In the genomic region with DNA sequence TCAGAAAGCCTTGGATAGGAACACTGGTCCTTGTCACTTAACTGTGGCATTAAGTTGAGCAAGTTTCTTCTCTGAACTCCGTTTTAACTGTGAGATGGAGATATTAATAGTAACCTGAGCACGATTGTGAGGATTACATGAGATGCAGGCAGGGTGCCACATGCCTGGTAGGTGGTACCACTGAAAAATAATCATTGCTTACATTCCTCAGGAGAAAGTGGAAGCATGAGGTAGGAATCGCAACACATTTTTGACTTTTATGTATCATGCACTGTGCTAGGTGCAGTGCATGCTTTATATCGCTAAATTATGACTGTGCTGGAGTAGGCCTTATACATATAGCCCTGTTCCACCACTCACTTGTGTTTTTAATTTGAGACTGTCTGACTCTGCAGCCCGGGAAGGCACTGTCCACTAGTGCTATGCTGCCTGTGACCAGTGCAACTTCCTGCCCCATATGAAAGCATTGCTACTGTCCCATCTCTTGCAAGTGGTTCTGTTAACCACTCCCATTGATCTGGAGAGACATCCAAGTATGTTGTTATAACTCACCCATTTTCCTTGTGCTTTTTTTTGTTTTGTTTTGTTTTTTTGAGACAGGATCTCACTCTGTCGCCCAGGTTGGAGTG, we compare ENCODE assay signal across 8 cellular contexts. TPM values are rescaled to one million over a fixed set of nuclear protein-coding genes. Genes with fewer than 3 reads are reported as not detected.
A peak's percentile ranks its signal among the peaks of the same experiment; 100 is the strongest.
DNase-seq lines count a peak whose midpoint lies in the region; ATAC-seq and TF ChIP-seq lines count a peak whose summit lies in the region.

No MANE protein-coding gene starts in this region.

- no peak for TF ChIP-seq CTCF in LNCaP clone FGC (IDR thresholded peaks at IDR 0.05; ENCODE audit: control insufficient read depth, extremely low read depth, insufficient read depth)
- TF ChIP-seq CTCF in colonic mucosa (IDR thresholded peaks at IDR 0.05): no peak

- H3K36me3 ChIP-seq in colonic mucosa (peaks cover 7% of the 10 kb centered on the region), muscle layer of duodenum (ENCODE audit: control insufficient read depth in 1 of 2, insufficient read depth in 2 of 2, low read length in 2 of 2) (peaks cover 11 to 21% of the 10 kb centered on the region in 2 donors)

- H3K27ac ChIP-seq in colonic mucosa (no peak overlapping the region), muscle layer of duodenum (ENCODE audit: low read length) (peak overlapping the region; percentile 95)

- no peaks in the 10 kb centered on the region for H3K9me3 ChIP-seq in colonic mucosa
- no peaks in the 10 kb centered on the region for H3K9me3 ChIP-seq in muscle layer of duodenum (ENCODE audit: control insufficient read depth in 1 of 2, low read length in 2 of 2)

- intact Hi-C loops in colonic mucosa (cut with DNase I): loop anchor here (5.0 kb wide), 1 partner anchor 239 kb away; no protein-coding TSS in a partner anchor

- H3K4me1 ChIP-seq in colonic mucosa (peaks cover 8% of the 10 kb centered on the region), muscle layer of duodenum (ENCODE audit: control insufficient read depth in 1 of 2, insufficient read depth in 2 of 2, low read length in 2 of 2) (peaks cover 9 to 31% of the 10 kb centered on the region in 2 donors)

- no peak for ATAC-seq in GM18868 (IDR thresholded peaks at IDR 0.05; ENCODE audit: unreplicated experiment)
- no peak for ATAC-seq in GM18520 (IDR thresholded peaks at IDR 0.05; ENCODE audit: unreplicated experiment)

- H3K9ac ChIP-seq in colonic mucosa (ENCODE audit: low read depth in 2 of 2, low read length in 2 of 2): peak overlapping the region; percentile 94 to 99

- DNase-seq in AG08395 (ENCODE audit: low spot score) (peak; percentile 20), LNCaP clone FGC (ENCODE audit: low read depth) (no peak), colonic mucosa (no peak)
- no peak for DNase-seq in stimulated activated naive CD4-positive, alpha-beta T cell (lab: John Stamatoyannopoulos, UW)
- no peak for DNase-seq in activated CD8-positive, alpha-beta memory T cell treated with anti-CD3 and anti-CD28 coated beads, Interleukin-2, amount 50 U/mL, for 48 hours

- H3K4me3 ChIP-seq in LNCaP clone FGC (ENCODE audit: low read depth, low read length) (peak overlapping the region; percentile 85), colonic mucosa (peak overlapping the region; percentile 84), muscle layer of duodenum (ENCODE audit: low read depth in 1 of 2, low read length in 2 of 2) (peak overlapping the region; percentile 99 to 100)

- H3K27me3 ChIP-seq in colonic mucosa: no peaks in the 10 kb centered on the region
- H3K27me3 ChIP-seq in muscle layer of duodenum (ENCODE audit: low read depth, low read length): no peaks in the 10 kb centered on the region

RNA-seq across cellular contexts. Expression of a gene that starts 1.0 kb away (rescaled TPM):
- 100 to 1,000 TPM; 171 to 217 TPM for total RNA-seq in colonic mucosa

RNA-seq across cellular contexts. Expression of a gene that starts 1.4 kb away (rescaled TPM):
- total RNA-seq in colonic mucosa: 10 to 100 TPM; 11.9 to 14.3 TPM

RNA-seq across cellular contexts. Expression of a gene that starts 48.4 kb away (rescaled TPM):
- total RNA-seq in colonic mucosa: under 1 TPM in 1 of 2 donors, not detected in 1; 0.50 TPM
